In genomic region chr1:199691540-199691939, GRCh38 we compare ENCODE assay signal across 11 cellular contexts.
DNase-seq lines count a peak whose midpoint lies in the region; ATAC-seq, FAIRE-seq and TF ChIP-seq lines count a peak whose summit lies in the region.
"Had no signal": no experiment of that assay in that cellular context is flagged by ENCODE, and none has a peak within 500 bp of the region (broad histone marks: within the 10 kb centered on the region; RNA-seq: fewer than 3 reads in every experiment).

No MANE protein-coding gene starts in this region.

- TF ChIP-seq CTCF in fibroblast of lung (conservative IDR thresholded peaks at IDR 0.05 in 1 of 2, IDR thresholded peaks at IDR 0.05 in 1 of 2; ENCODE audit: low read depth in 1 of 2, low read length in 2 of 2): no peak

- H3K9ac ChIP-seq in fibroblast of lung (ENCODE audit: insufficient read depth, low read length): no peak overlapping the region

- intact Hi-C loops in right cardiac atrium (cut with DNase I) (no loop called here), cardiac septum (cut with DNase I) (no loop called here)
- intact Hi-C loops in activated T-helper 1 cell treated with anti-CD3 and anti-CD28 coated beads, Interleukin-12 subunit alpha, Interleukin-12 subunit beta, Interleukin-2, Interleukin-4 antibody, amounts not matched to agents 30 ng/mL and 10 ng/mL and 1 ng/mL, durations not matched to agents 14 hours and 24 hours and 36 hours (cut with micrococcal nuclease): no loop called here

- H3K9me3 ChIP-seq in right cardiac atrium (ENCODE audit: control insufficient read depth, low read length) (no peaks in the 10 kb centered on the region), fibroblast of lung (ENCODE audit: control insufficient read depth, insufficient read depth, low read depth, low read length) (no peaks in the 10 kb centered on the region)

- no peak for FAIRE-seq in urothelium cell line (lab: Jason Lieb, UNC)

- H4K20me1 ChIP-seq in fibroblast of lung (ENCODE audit: control insufficient read depth, extremely low read depth, insufficient read depth, low read length): no peaks in the 10 kb centered on the region

- H3K4me3 ChIP-seq in right cardiac atrium (ENCODE audit: low read length) (no peak overlapping the region), fibroblast of lung (replicated peaks in 1 of 4; ENCODE audit: control extremely low read depth in 1 of 4, insufficient read depth in 1 of 4, low read depth in 3 of 4, low read length in 4 of 4) (no peak overlapping the region)

- no peak overlapping the region for H3K4me3 Mint-ChIP-seq in activated T-helper 1 cell treated with anti-CD3 and anti-CD28 coated beads, Interleukin-12 subunit alpha, Interleukin-12 subunit beta, Interleukin-2, Interleukin-4 antibody, amounts not matched to agents 30 ng/mL and 10 ng/mL and 1 ng/mL, durations not matched to agents 14 hours and 24 hours and 36 hours
- H3K4me3 Mint-ChIP-seq: CD4-positive, alpha-beta memory T cell; memory B cell had no signal

- no peak overlapping the region for H2AFZ ChIP-seq in fibroblast of lung (ENCODE audit: low read length)

- no peaks in the 10 kb centered on the region for H3K36me3 Mint-ChIP-seq in activated T-helper 1 cell treated with anti-CD3 and anti-CD28 coated beads, Interleukin-12 subunit alpha, Interleukin-12 subunit beta, Interleukin-2, Interleukin-4 antibody, amounts not matched to agents 30 ng/mL and 10 ng/mL and 1 ng/mL, durations not matched to agents 14 hours and 24 hours and 36 hours (ENCODE audit: low read depth)
- H3K36me3 Mint-ChIP-seq: CD4-positive, alpha-beta memory T cell; memory B cell had no signal

- H3K27ac ChIP-seq in right cardiac atrium (ENCODE audit: low read length): no peak overlapping the region
- H3K27ac ChIP-seq in fibroblast of lung (ENCODE audit: insufficient read depth, low read length): no peak overlapping the region

- H3K4me1 ChIP-seq in right cardiac atrium (ENCODE audit: control insufficient read depth, insufficient read depth, low read length): no peaks in the 10 kb centered on the region
- no peaks in the 10 kb centered on the region for H3K4me1 ChIP-seq in fibroblast of lung (ENCODE audit: control insufficient read depth, extremely low read depth, insufficient read depth, low read length)

- no peaks in the 10 kb centered on the region for H3K79me2 ChIP-seq in fibroblast of lung (ENCODE audit: control insufficient read depth, insufficient read depth, low read length)

- H3K4me1 Mint-ChIP-seq in activated T-helper 1 cell treated with anti-CD3 and anti-CD28 coated beads, Interleukin-12 subunit alpha, Interleukin-12 subunit beta, Interleukin-2, Interleukin-4 antibody, amounts not matched to agents 30 ng/mL and 10 ng/mL and 1 ng/mL, durations not matched to agents 14 hours and 24 hours and 36 hours (ENCODE audit: low read depth): no peaks in the 10 kb centered on the region
- H3K4me1 Mint-ChIP-seq: CD4-positive, alpha-beta memory T cell; memory B cell had no signal

- WGBS in right cardiac atrium: 38% methylated on average over 3 of the region's 3 CpGs

- H3K9me3 Mint-ChIP-seq in activated T-helper 1 cell treated with anti-CD3 and anti-CD28 coated beads, Interleukin-12 subunit alpha, Interleukin-12 subunit beta, Interleukin-2, Interleukin-4 antibody, amounts not matched to agents 30 ng/mL and 10 ng/mL and 1 ng/mL, durations not matched to agents 14 hours and 24 hours and 36 hours: no peaks in the 10 kb centered on the region
- H3K9me3 Mint-ChIP-seq: CD4-positive, alpha-beta memory T cell; memory B cell had no signal

- peaks cover 14% of the 10 kb centered on the region for H3K27me3 Mint-ChIP-seq in activated T-helper 1 cell treated with anti-CD3 and anti-CD28 coated beads, Interleukin-12 subunit alpha, Interleukin-12 subunit beta, Interleukin-2, Interleukin-4 antibody, amounts not matched to agents 30 ng/mL and 10 ng/mL and 1 ng/mL, durations not matched to agents 14 hours and 24 hours and 36 hours (ENCODE audit: insufficient read depth)

- H3K27ac Mint-ChIP-seq in activated T-helper 1 cell treated with anti-CD3 and anti-CD28 coated beads, Interleukin-12 subunit alpha, Interleukin-12 subunit beta, Interleukin-2, Interleukin-4 antibody, amounts not matched to agents 30 ng/mL and 10 ng/mL and 1 ng/mL, durations not matched to agents 14 hours and 24 hours and 36 hours: no peak overlapping the region
- H3K27ac Mint-ChIP-seq: CD4-positive, alpha-beta memory T cell; memory B cell had no signal

- H3K27me3 ChIP-seq in right cardiac atrium (ENCODE audit: control insufficient read depth, insufficient read depth): no peaks in the 10 kb centered on the region
- no peaks in the 10 kb centered on the region for H3K27me3 ChIP-seq in fibroblast of lung (ENCODE audit: control insufficient read depth, insufficient read depth, low read length)

- ATAC-seq in right cardiac atrium (peak; percentile 33 to 45), HG03439 (IDR thresholded peaks at IDR 0.05; ENCODE audit: unreplicated experiment) (no peak)

- H3K4me2 ChIP-seq in fibroblast of lung (ENCODE audit: extremely low read depth, insufficient read depth, low read length): no peak overlapping the region

- no peaks in the 10 kb centered on the region for H3K36me3 ChIP-seq in fibroblast of lung (ENCODE audit: control insufficient read depth, insufficient read depth, low read length)

- DNase-seq in right cardiac atrium (no peak), cardiac septum (ENCODE audit: low spot score) (no peak), NOMO-1 (lab: John Stamatoyannopoulos, UW; ENCODE audit: unreplicated experiment in 2 of 2) (peak; percentile 76 to 96), fibroblast of lung (ENCODE audit: low read depth in 2 of 2) (peak; percentile 83 to 92), urothelium cell line (ENCODE audit: low spot score) (peak; percentile 65)
- no peak for DNase-seq in activated effector memory CD4-positive, alpha-beta T cell treated with Interleukin-2 at 50 U/mL for 16 hours
- no peak for DNase-seq in activated T-helper 1 cell treated with anti-CD3 and anti-CD28 coated beads, Interleukin-12 subunit alpha, Interleukin-12 subunit beta, Interleukin-2, Interleukin-4 antibody, amounts not matched to agents 30 ng/mL and 10 ng/mL and 1 ng/mL, durations not matched to agents 14 hours and 24 hours and 36 hours (ENCODE audit: low spot score)
- DNase-seq: CD4-positive, alpha-beta memory T cell; NCI-H1694 had no signal

Comparison
In these comparisons a context has a peak if more than half of its experiments do, and no peak if none do; other contexts are left out.
1. DNase-seq: peak in NOMO-1 (2 of 2), fibroblast of lung (2 of 2) and urothelium cell line (single experiment); none in right cardiac atrium (0 of 3), cardiac septum (single experiment), activated effector memory CD4-positive, alpha-beta T cell treated with Interleukin-2 at 50 U/mL for 16 hours (single experiment) and activated T-helper 1 cell treated with anti-CD3 and anti-CD28 coated beads, Interleukin-12 subunit alpha, Interleukin-12 subunit beta, Interleukin-2, Interleukin-4 antibody, amounts not matched to agents 30 ng/mL and 10 ng/mL and 1 ng/mL, durations not matched to agents 14 hours and 24 hours and 36 hours (single experiment).